1 cellular context compared by ENCODE assay signal in genomic region chr13:52929826-52930225, GRCh38.
TF ChIP-seq lines count a peak whose summit lies in the region.

No MANE protein-coding gene starts in this region.

TF ChIP-seq in H1, 55 proteins besides CTCF, POLR2A, EP300 and RAD21 (continued from another document):
- TF ChIP-seq CTBP2 (IDR thresholded peaks at IDR 0.05; ENCODE audit: borderline replicate concordance, insufficient read depth, insufficient read length, low read length) (no peak), NANOG (IDR thresholded peaks at IDR 0.05; ENCODE audit: insufficient read depth, low read depth, low read length, poor library complexity, severe bottlenecking) (no peak), CEBPB (IDR thresholded peaks at IDR 0.05; ENCODE audit: low read depth, low read length) (no peak)
TF ChIP-seq in H1: peak in this region for 0.
